In genomic region chr1:221849897-221850296, GRCh38 we compare ENCODE assay signal across 34 cellular contexts.
"Had no signal": no experiment of that assay in that cellular context is flagged by ENCODE, and none has a peak within 500 bp of the region (broad histone marks: within the 10 kb centered on the region; RNA-seq: fewer than 3 reads in every experiment).

No MANE protein-coding gene starts in this region.

- H3K9me3 ChIP-seq: ascending aorta, Peyer's patch, SJSA1, SK-N-SH had no signal

- H3K4me1 ChIP-seq: ascending aorta, Peyer's patch had no signal

- H3K4me2 ChIP-seq: SK-N-SH had no signal

- H3K27me3 ChIP-seq: ascending aorta, cardiac muscle cell, Peyer's patch, SJSA1 had no signal

- H3K27me3 Mint-ChIP-seq: activated CD4-positive, alpha-beta T cell treated with anti-CD3 and anti-CD28 coated beads for 36 hours; activated CD4-positive, alpha-beta T cell treated with anti-CD3 and anti-CD28 coated beads, Interleukin-2, amount 10 ng/mL, durations not matched to agents 7 days and 5 days; activated naive CD8-positive, alpha-beta T cell treated with anti-CD3 and anti-CD28 coated beads, Interleukin-2, amount 10 ng/mL, durations not matched to agents 7 days and 5 days; central memory CD8-positive, alpha-beta T cell had no signal

- DNase-seq: activated CD4-positive, alpha-beta T cell treated with anti-CD3 and anti-CD28 coated beads for 36 hours; activated CD4-positive, alpha-beta T cell treated with anti-CD3 and anti-CD28 coated beads, Interleukin-2, amount 10 ng/mL, durations not matched to agents 7 days and 5 days; activated CD4-positive, alpha-beta T cell treated with anti-CD3 and anti-CD28 coated beads, Interleukin-2, amount 50 U/mL, for 48 hours; activated CD8-positive, alpha-beta T cell treated with anti-CD3 and anti-CD28 coated beads, Interleukin-2, amount 10 ng/mL, durations not matched to agents 7 days and 5 days; activated naive CD4-positive, alpha-beta T cell treated with anti-CD3 and anti-CD28 coated beads, Interleukin-2, amount 50 U/mL, for 16 hours; activated naive CD8-positive, alpha-beta T cell treated with anti-CD3 and anti-CD28 coated beads, Interleukin-2, amount 10 ng/mL, durations not matched to agents 7 days and 5 days; activated T-cell treated with anti-CD3 and anti-CD28 coated beads, Interleukin-2, amount 50 U/mL, for 4 hours; amygdala; KG1; MM.1S; MV-4-11; NCI-H1092; NCI-H1436 treated with DMSO at 0.1 percent for 48 hours; NCI-H1694 treated with DMSO at 0.1 percent for 48 hours; NCI-H2029; NCI-H2171 treated with DMSO at 0.1 percent for 48 hours; NCI-H226; NCI-H446 treated with DMSO at 0.1 percent for 48 hours; NCI-H524; PC-3; Peyer's patch; RPMI8226; SHP77 treated with DMSO at 0.1 percent for 48 hours; SK-N-SH had no signal

- H3K27ac ChIP-seq: ascending aorta, cardiac muscle cell, Peyer's patch, SJSA1 had no signal

- H3K9ac ChIP-seq: SK-N-SH had no signal

- H3K4me1 Mint-ChIP-seq: activated CD4-positive, alpha-beta T cell treated with anti-CD3 and anti-CD28 coated beads for 36 hours; activated CD4-positive, alpha-beta T cell treated with anti-CD3 and anti-CD28 coated beads, Interleukin-2, amount 10 ng/mL, durations not matched to agents 7 days and 5 days; central memory CD8-positive, alpha-beta T cell had no signal

- H3K36me3 ChIP-seq: ascending aorta, cardiac muscle cell, Peyer's patch, SJSA1 had no signal

- FAIRE-seq: TTC549 had no signal

- H3K4me3 ChIP-seq: ascending aorta, cardiac muscle cell, Peyer's patch, SJSA1 had no signal

- H3K36me3 Mint-ChIP-seq: activated naive CD8-positive, alpha-beta T cell treated with anti-CD3 and anti-CD28 coated beads, Interleukin-2, amount 10 ng/mL, durations not matched to agents 7 days and 5 days; WTC11 had no signal

- H3K9me3 Mint-ChIP-seq: activated T-cell treated with anti-CD3 and anti-CD28 coated beads, Interleukin-2, amount 50 U/mL, for 4 hours; activated T-helper 1 cell treated with anti-CD3 and anti-CD28 coated beads, Interleukin-12 subunit alpha, Interleukin-12 subunit beta, Interleukin-2, Interleukin-4 antibody, amounts not matched to agents 30 ng/mL and 10 ng/mL and 1 ng/mL, durations not matched to agents 14 hours and 24 hours and 36 hours; central memory CD8-positive, alpha-beta T cell; T-helper 2 cell treated with Interferon-gamma antibody and Interleukin-4, amounts not matched to agents 5 μg/mL and 100 μg/mL, for 36 hours had no signal

- H3K4me3 Mint-ChIP-seq: activated CD4-positive, alpha-beta T cell treated with anti-CD3 and anti-CD28 coated beads for 36 hours; activated CD4-positive, alpha-beta T cell treated with anti-CD3 and anti-CD28 coated beads, Interleukin-2, amount 10 ng/mL, durations not matched to agents 7 days and 5 days; activated CD8-positive, alpha-beta T cell treated with anti-CD3 and anti-CD28 coated beads, Interleukin-2, amount 10 ng/mL, durations not matched to agents 7 days and 5 days; activated naive CD8-positive, alpha-beta T cell treated with anti-CD3 and anti-CD28 coated beads, Interleukin-2, amount 10 ng/mL, durations not matched to agents 7 days and 5 days; activated T-cell treated with anti-CD3 and anti-CD28 coated beads, Interleukin-2, amount 50 U/mL, for 4 hours; activated T-helper 1 cell treated with anti-CD3 and anti-CD28 coated beads, Interleukin-12 subunit alpha, Interleukin-12 subunit beta, Interleukin-2, Interleukin-4 antibody, amounts not matched to agents 30 ng/mL and 10 ng/mL and 1 ng/mL, durations not matched to agents 14 hours and 24 hours and 36 hours; central memory CD8-positive, alpha-beta T cell; T-helper 1 cell treated with Interleukin-12 subunit alpha and Interleukin-12 subunit beta and Interleukin-4 antibody, amounts not matched to agents 30 μg/mL and 1 μg/mL, for 36 hours; T-helper 2 cell treated with Interferon-gamma antibody and Interleukin-4, amounts not matched to agents 5 μg/mL and 100 μg/mL, for 36 hours; WTC11 had no signal

- H3K27ac Mint-ChIP-seq: activated CD4-positive, alpha-beta T cell treated with anti-CD3 and anti-CD28 coated beads for 36 hours; activated CD4-positive, alpha-beta T cell treated with anti-CD3 and anti-CD28 coated beads, Interleukin-2, amount 10 ng/mL, durations not matched to agents 7 days and 5 days; activated CD8-positive, alpha-beta T cell treated with anti-CD3 and anti-CD28 coated beads, Interleukin-2, amount 10 ng/mL, durations not matched to agents 7 days and 5 days; activated naive CD8-positive, alpha-beta T cell treated with anti-CD3 and anti-CD28 coated beads, Interleukin-2, amount 10 ng/mL, durations not matched to agents 7 days and 5 days; activated T-helper 1 cell treated with anti-CD3 and anti-CD28 coated beads, Interleukin-12 subunit alpha, Interleukin-12 subunit beta, Interleukin-2, Interleukin-4 antibody, amounts not matched to agents 30 ng/mL and 10 ng/mL and 1 ng/mL, durations not matched to agents 14 hours and 24 hours and 36 hours; T-helper 1 cell treated with Interleukin-12 subunit alpha and Interleukin-12 subunit beta and Interleukin-4 antibody, amounts not matched to agents 30 μg/mL and 1 μg/mL, for 36 hours; T-helper 2 cell treated with Interferon-gamma antibody and Interleukin-4, amounts not matched to agents 5 μg/mL and 100 μg/mL, for 36 hours; WTC11 had no signal

- ATAC-seq: activated CD4-positive, alpha-beta T cell treated with anti-CD3 and anti-CD28 coated beads for 36 hours; activated CD4-positive, CD25-positive, alpha-beta regulatory T cell treated with anti-CD3 and anti-CD28 coated beads, Interleukin-2, amount 50 U/mL, for 24 hours; activated CD8-positive, alpha-beta T cell treated with anti-CD3 and anti-CD28 coated beads, Interleukin-2, amount 10 ng/mL, durations not matched to agents 7 days and 5 days; activated T-cell treated with anti-CD3 and anti-CD28 coated beads, Interleukin-2, amount 50 U/mL, for 4 hours; PC-3; WTC11 had no signal
